In the genomic region with DNA sequence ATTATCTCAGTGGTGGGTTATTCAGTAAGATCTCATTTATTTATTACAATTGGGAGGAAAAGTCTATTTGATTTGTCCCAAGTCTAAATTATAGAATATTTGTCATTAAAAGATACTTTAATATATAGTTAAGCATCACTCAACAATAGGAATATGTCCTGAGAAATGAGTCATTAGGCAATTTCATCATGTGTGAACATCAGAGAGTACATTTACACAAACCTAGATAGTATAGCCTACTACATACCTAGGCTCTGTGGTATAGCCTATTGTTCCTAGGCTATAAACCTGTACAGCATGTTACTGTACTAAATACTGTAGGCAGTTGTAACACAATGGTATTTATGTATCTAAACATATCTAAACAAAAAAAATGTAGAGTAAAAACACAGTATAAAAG, we compare ENCODE assay signal across 25 cellular contexts.
"Had no signal": no experiment of that assay in that cellular context is flagged by ENCODE, and none has a peak within 500 bp of the region (broad histone marks: within the 10 kb centered on the region; RNA-seq: fewer than 3 reads in every experiment).

No MANE protein-coding gene starts in this region.

- H3K4me2 ChIP-seq: KMS-11, PC-9 had no signal

- H3K4me1 ChIP-seq: Peyer's patch had no signal

- ATAC-seq: K562 had no signal

- H3K27ac ChIP-seq: HL-60, KMS-11, PC-9, Peyer's patch, SJSA1, SK-N-MC had no signal

- H3K9me3 ChIP-seq: Peyer's patch, SJSA1 had no signal

- H2AFZ ChIP-seq: PC-9 had no signal

- H3K4me3 ChIP-seq: K562, PC-9, Peyer's patch, SJSA1, SK-N-MC had no signal

- H3K27me3 ChIP-seq: Peyer's patch, SJSA1 had no signal

- H3K9ac ChIP-seq: KMS-11 had no signal

- DNase-seq: Kasumi-1, MV-4-11, NCI-H1048, NCI-H1105, NCI-H1417, NCI-H1436 treated with DMSO at 0.1 percent for 48 hours, NCI-H1694, NCI-H187 treated with DMSO at 0.1 percent for 48 hours, NCI-H2029 treated with DMSO at 0.1 percent for 48 hours, NCI-H2107, NCI-H2227 treated with DMSO at 0.1 percent for 48 hours, NCI-H510A, NCI-H524 treated with DMSO at 0.1 percent for 48 hours, NCI-H69, NCI-H774, PC-9, Peyer's patch, Right ventricle myocardium superior, SIG-M5 had no signal

- H3K36me3 ChIP-seq: Peyer's patch, SJSA1 had no signal

- FAIRE-seq: HTR-8/SVneo, K562 had no signal
